1 cellular context compared by ENCODE assay signal in the genomic region with DNA sequence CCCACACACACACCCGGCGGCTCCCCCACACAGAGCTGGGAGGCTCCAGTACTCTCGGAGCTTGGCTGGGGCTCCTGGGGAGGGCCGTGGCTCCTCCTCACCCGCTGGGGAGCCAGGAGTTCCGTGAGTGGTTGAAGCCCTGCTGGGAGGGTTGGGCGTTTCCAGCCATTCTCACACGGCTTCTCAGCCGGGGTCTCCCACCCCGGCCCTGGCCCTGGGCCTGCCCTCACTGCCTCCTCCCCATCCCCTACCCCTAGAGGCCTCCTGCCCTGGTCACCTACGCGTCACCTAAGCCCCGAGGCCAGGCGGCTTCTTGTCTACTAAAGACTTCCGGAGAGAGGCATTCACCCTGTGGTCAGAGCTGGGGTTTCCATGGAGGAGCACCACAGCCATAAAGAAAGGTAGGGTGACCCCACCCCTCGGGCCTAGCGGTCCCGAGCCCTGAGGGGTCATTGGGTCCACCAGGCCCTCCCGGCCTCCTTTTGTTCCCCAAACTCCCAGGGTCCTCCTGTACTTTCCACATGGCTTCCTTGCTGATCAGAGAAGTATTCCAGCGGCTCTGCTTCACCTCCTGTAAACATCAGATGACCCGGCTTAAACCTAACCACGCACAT.
TF ChIP-seq lines count a peak whose summit lies in the region.

No MANE protein-coding gene starts in this region.

TF ChIP-seq in HepG2, 621 proteins besides CTCF, POLR2A, EP300 and RAD21 (continued from another document and continues in another):
- TF ChIP-seq, protein P1, sequence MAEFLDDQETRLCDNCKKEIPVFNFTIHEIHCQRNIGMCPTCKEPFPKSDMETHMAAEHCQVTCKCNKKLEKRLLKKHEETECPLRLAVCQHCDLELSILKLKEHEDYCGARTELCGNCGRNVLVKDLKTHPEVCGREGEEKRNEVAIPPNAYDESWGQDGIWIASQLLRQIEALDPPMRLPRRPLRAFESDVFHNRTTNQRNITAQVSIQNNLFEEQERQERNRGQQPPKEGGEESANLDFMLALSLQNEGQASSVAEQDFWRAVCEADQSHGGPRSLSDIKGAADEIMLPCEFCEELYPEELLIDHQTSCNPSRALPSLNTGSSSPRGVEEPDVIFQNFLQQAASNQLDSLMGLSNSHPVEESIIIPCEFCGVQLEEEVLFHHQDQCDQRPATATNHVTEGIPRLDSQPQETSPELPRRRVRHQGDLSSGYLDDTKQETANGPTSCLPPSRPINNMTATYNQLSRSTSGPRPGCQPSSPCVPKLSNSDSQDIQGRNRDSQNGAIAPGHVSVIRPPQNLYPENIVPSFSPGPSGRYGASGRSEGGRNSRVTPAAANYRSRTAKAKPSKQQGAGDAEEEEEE (CRISPR knock-in tag; IDR thresholded peaks at IDR 0.05; ENCODE audit: borderline replicate concordance), result no peak
- TF ChIP-seq XBP1 (CRISPR knock-in tag; IDR thresholded peaks at IDR 0.05), result no peak
- TF ChIP-seq SALL1 (CRISPR knock-in tag; IDR thresholded peaks at IDR 0.05), result peak; percentile 74
- no peak for TF ChIP-seq SIX1 (CRISPR knock-in tag; IDR thresholded peaks at IDR 0.05; ENCODE audit: borderline replicate concordance)
- TF ChIP-seq SOX13 (IDR thresholded peaks at IDR 0.05), result no peak
- peak in 1 of 2 experiments; percentile 26; a peak in 1 of 4 replicates for TF ChIP-seq SOX13 (CRISPR knock-in tag; conservative IDR thresholded peaks at IDR 0.05 in 1 of 2, IDR thresholded peaks at IDR 0.05 in 1 of 2)
- peak; percentile 31; the same call in 1 of the 2 replicates for TF ChIP-seq HIVEP1 (CRISPR knock-in tag; IDR thresholded peaks at IDR 0.05)
- TF ChIP-seq, protein P2, sequence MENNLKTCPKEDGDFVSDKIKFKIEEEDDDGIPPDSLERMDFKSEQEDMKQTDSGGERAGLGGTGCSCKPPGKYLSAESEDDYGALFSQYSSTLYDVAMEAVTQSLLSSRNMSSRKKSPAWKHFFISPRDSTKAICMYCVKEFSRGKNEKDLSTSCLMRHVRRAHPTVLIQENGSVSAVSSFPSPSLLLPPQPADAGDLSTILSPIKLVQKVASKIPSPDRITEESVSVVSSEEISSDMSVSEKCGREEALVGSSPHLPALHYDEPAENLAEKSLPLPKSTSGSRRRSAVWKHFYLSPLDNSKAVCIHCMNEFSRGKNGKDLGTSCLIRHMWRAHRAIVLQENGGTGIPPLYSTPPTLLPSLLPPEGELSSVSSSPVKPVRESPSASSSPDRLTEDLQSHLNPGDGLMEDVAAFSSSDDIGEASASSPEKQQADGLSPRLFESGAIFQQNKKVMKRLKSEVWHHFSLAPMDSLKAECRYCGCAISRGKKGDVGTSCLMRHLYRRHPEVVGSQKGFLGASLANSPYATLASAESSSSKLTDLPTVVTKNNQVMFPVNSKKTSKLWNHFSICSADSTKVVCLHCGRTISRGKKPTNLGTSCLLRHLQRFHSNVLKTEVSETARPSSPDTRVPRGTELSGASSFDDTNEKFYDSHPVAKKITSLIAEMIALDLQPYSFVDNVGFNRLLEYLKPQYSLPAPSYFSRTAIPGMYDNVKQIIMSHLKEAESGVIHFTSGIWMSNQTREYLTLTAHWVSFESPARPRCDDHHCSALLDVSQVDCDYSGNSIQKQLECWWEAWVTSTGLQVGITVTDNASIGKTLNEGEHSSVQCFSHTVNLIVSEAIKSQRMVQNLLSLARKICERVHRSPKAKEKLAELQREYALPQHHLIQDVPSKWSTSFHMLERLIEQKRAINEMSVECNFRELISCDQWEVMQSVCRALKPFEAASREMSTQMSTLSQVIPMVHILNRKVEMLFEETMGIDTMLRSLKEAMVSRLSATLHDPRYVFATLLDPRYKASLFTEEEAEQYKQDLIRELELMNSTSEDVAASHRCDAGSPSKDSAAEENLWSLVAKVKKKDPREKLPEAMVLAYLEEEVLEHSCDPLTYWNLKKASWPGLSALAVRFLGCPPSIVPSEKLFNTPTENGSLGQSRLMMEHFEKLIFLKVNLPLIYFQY (CRISPR knock-in tag; IDR thresholded peaks at IDR 0.05; ENCODE audit: borderline replicate concordance), result no peak
- TF ChIP-seq BCL6 (CRISPR knock-in tag; IDR thresholded peaks at IDR 0.05), result peak; percentile 24; the same call in 1 of the 2 replicates
- no peak for TF ChIP-seq ZNF431 (CRISPR knock-in tag; IDR thresholded peaks at IDR 0.05; ENCODE audit: borderline replicate concordance, low read depth)
- TF ChIP-seq, protein P3, sequence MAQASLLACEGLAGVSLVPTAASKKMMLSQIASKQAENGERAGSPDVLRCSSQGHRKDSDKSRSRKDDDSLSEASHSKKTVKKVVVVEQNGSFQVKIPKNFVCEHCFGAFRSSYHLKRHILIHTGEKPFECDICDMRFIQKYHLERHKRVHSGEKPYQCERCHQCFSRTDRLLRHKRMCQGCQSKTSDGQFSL (CRISPR knock-in tag; IDR thresholded peaks at IDR 0.05), result peak; percentile 94
- no peak for TF ChIP-seq ZNF549 (CRISPR knock-in tag; IDR thresholded peaks at IDR 0.05)
- TF ChIP-seq, protein P4, sequence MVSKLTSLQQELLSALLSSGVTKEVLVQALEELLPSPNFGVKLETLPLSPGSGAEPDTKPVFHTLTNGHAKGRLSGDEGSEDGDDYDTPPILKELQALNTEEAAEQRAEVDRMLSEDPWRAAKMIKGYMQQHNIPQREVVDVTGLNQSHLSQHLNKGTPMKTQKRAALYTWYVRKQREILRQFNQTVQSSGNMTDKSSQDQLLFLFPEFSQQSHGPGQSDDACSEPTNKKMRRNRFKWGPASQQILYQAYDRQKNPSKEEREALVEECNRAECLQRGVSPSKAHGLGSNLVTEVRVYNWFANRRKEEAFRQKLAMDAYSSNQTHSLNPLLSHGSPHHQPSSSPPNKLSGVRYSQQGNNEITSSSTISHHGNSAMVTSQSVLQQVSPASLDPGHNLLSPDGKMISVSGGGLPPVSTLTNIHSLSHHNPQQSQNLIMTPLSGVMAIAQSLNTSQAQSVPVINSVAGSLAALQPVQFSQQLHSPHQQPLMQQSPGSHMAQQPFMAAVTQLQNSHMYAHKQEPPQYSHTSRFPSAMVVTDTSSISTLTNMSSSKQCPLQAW (CRISPR knock-in tag; IDR thresholded peaks at IDR 0.05), result no peak
- no peak for TF ChIP-seq ZSCAN22 (CRISPR knock-in tag; IDR thresholded peaks at IDR 0.05)
- TF ChIP-seq FOXK2 (IDR thresholded peaks at IDR 0.05), result no peak
- TF ChIP-seq, protein P5, sequence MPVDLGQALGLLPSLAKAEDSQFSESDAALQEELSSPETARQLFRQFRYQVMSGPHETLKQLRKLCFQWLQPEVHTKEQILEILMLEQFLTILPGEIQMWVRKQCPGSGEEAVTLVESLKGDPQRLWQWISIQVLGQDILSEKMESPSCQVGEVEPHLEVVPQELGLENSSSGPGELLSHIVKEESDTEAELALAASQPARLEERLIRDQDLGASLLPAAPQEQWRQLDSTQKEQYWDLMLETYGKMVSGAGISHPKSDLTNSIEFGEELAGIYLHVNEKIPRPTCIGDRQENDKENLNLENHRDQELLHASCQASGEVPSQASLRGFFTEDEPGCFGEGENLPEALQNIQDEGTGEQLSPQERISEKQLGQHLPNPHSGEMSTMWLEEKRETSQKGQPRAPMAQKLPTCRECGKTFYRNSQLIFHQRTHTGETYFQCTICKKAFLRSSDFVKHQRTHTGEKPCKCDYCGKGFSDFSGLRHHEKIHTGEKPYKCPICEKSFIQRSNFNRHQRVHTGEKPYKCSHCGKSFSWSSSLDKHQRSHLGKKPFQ (CRISPR knock-in tag; IDR thresholded peaks at IDR 0.05; ENCODE audit: insufficient replicate concordance), result peak; percentile 28
- peak; percentile 59; the same call in 1 of the 2 replicates for TF ChIP-seq CREB1 (IDR thresholded peaks at IDR 0.05)
- TF ChIP-seq CREB1 (CRISPR knock-in tag; IDR thresholded peaks at IDR 0.05), result no peak
- 0 out of 2 replicates have a peak, but pooled peaks have one; percentile 50 for TF ChIP-seq HNRNPL (IDR thresholded peaks at IDR 0.05; ENCODE audit: low read depth, low read length)
- TF ChIP-seq STAT5B (CRISPR knock-in tag; IDR thresholded peaks at IDR 0.05), result no peak
- no peak; the same call in 1 of the 2 replicates for TF ChIP-seq ZNF460 (CRISPR knock-in tag; IDR thresholded peaks at IDR 0.05; ENCODE audit: borderline replicate concordance)
- TF ChIP-seq ASH2L (IDR thresholded peaks at IDR 0.05; ENCODE audit: insufficient read length, low read depth, low read length), result no peak
- no peak for TF ChIP-seq NKX3-1 (CRISPR knock-in tag; IDR thresholded peaks at IDR 0.05)
- TF ChIP-seq ZNF451 (CRISPR knock-in tag; IDR thresholded peaks at IDR 0.05), result peak; percentile 35; the same call in 1 of the 2 replicates
- TF ChIP-seq ZFP36L1 (CRISPR knock-in tag; IDR thresholded peaks at IDR 0.05), result no peak
- no peak for TF ChIP-seq TP53 (CRISPR knock-in tag; conservative IDR thresholded peaks at IDR 0.05)
- no peak for TF ChIP-seq POLR2AphosphoS2 (IDR thresholded peaks at IDR 0.05; ENCODE audit: low read depth, low read length)
- TF ChIP-seq, protein P6, sequence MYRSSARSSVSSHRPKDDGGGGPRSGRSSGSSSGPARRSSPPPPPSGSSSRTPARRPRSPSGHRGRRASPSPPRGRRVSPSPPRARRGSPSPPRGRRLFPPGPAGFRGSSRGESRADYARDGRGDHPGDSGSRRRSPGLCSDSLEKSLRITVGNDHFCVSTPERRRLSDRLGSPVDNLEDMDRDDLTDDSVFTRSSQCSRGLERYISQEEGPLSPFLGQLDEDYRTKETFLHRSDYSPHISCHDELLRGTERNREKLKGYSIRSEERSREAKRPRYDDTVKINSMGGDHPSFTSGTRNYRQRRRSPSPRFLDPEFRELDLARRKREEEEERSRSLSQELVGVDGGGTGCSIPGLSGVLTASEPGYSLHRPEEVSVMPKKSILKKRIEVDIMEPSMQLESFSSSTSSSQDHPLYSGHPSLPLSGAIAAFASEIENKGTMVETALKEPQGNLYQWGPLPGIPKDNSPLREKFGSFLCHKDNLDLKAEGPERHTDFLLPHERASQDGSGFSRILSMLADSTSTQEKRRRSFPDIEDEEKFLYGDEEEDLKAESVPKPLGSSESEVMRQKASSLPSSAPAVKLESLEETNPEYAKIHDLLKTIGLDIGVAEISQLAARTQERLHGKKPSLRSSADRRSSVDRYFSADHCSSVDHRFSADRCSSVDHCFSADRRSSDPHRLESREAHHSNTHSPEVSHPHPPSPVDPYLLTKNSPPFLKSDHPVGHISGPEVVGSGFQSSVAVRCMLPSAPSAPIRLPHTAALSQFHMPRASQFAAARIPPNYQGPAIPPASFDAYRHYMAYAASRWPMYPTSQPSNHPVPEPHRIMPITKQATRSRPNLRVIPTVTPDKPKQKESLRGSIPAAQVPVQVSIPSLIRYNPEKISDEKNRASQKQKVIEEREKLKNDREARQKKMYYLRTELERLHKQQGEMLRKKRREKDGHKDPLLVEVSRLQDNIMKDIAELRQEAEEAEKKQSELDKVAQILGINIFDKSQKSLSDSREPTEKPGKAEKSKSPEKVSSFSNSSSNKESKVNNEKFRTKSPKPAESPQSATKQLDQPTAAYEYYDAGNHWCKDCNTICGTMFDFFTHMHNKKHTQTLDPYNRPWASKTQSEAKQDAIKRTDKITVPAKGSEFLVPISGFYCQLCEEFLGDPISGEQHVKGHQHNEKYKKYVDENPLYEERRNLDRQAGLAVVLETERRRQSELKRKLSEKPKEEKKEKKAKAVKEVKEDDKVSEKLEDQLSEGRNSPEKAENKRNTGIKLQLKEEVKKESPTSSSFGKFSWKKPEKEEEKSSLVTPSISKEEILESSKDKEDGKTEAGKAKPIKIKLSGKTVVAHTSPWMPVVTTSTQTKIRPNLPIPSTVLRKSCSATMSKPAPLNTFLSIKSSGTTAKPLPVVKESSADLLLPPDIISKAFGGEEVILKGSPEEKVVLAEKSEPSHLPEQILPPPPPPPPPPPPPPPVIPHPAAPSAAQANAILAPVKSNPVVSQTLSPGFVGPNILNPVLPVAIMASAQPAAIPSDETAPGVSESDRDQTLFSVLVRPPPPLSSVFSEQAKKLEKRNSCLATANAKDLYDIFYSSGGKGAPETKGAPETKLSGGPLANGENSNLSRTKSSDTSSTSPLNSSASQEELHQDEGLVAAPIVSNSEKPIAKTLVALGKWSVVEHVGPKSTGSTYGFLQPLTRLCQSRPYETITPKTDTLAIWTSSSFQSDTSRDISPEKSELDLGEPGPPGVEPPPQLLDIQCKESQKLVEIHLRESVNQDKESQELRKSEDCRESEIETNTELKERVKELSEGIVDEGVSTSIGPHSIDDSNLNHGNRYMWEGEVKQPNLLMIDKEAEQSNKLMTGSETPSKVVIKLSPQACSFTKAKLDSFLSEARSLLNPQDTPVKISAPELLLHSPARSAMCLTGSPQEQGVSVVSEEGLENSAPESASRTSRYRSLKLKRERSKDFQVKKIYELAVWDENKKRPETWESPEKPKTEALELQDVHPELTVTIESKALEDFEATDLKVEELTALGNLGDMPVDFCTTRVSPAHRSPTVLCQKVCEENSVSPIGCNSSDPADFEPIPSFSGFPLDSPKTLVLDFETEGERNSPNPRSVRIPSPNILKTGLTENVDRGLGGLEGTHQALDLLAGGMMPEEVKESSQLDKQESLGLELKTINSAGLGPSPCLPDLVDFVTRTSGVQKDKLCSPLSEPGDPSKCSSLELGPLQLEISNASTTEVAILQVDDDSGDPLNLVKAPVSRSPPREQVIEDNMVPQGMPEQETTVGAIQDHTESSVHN (CRISPR knock-in tag; IDR thresholded peaks at IDR 0.05), result no peak
- TF ChIP-seq ZNF772 (CRISPR knock-in tag; IDR thresholded peaks at IDR 0.05), result peak; percentile 87
- no peak for TF ChIP-seq SMAD1 (CRISPR knock-in tag; IDR thresholded peaks at IDR 0.05; ENCODE audit: borderline replicate concordance, low read depth)
- no peak for TF ChIP-seq KDM6A (CRISPR knock-in tag; IDR thresholded peaks at IDR 0.05; ENCODE audit: low read depth)
- TF ChIP-seq SYNCRIP (IDR thresholded peaks at IDR 0.05; ENCODE audit: insufficient read depth, low read depth, low read length), result no peak
- TF ChIP-seq ZNF782 (CRISPR knock-in tag; IDR thresholded peaks at IDR 0.05; ENCODE audit: borderline replicate concordance), result peak; percentile 47; the same call in 1 of the 2 replicates
- TF ChIP-seq, protein P7, sequence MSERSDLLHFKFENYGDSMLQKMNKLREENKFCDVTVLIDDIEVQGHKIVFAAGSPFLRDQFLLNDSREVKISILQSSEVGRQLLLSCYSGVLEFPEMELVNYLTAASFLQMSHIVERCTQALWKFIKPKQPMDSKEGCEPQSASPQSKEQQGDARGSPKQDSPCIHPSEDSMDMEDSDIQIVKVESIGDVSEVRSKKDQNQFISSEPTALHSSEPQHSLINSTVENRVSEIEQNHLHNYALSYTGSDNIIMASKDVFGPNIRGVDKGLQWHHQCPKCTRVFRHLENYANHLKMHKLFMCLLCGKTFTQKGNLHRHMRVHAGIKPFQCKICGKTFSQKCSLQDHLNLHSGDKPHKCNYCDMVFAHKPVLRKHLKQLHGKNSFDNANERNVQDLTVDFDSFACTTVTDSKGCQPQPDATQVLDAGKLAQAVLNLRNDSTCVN (CRISPR knock-in tag; IDR thresholded peaks at IDR 0.05; ENCODE audit: borderline replicate concordance), result no peak
